In the genomic region with DNA sequence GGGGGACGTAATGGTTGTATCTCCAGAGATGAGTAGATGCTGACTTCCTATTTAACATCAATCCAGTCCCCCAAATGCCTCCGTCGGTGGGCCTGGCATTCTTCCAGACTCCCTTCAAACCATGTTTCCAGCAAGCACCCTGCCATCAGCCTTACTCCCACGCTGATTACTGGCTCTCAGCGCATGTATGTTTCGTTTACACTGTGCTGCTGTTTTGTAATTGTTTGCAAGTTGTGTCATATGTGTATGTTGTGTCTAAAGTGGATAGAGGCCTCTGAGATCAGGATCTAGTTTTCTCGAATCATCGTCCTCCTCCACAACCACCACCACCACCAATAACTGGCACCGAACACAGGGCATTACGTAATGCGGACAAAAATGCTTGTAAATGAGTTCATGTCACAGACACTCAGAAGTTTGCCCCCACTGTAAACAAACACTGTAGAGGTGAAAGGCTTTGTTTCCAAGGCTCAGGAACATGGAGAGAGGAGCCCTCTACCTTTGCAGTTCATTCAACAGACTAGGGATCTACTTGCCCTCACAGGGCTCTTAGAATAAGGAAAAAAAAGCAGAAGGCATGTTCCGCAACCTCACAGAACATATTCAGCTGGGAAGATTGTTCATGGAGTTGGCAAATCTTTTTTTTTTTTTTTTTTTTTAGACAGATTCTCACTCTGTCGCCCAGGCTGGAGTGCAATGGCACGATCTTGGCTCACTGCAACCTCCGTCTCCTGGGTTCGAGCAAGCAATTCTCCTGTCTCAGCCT, we compare ENCODE assay signal across 11 cellular contexts. TPM values are rescaled to one million over a fixed set of nuclear protein-coding genes. Genes with fewer than 3 reads are reported as not detected.
A peak's percentile ranks its signal among the peaks of the same experiment; 100 is the strongest.
DNase-seq lines count a peak whose midpoint lies in the region; ATAC-seq and TF ChIP-seq lines count a peak whose summit lies in the region.
"Had no signal": no experiment of that assay in that cellular context is flagged by ENCODE, and none has a peak within 500 bp of the region (broad histone marks: within the 10 kb centered on the region; RNA-seq: fewer than 3 reads in every experiment).

No MANE protein-coding gene starts in this region.

- intact Hi-C loops in stomach (cut with DNase I; ENCODE audit: low total_unique reads) = loop anchor here (5.0 kb wide), 1 partner anchor 67 kb away; no protein-coding TSS in a partner anchor

- peaks cover 18% of the 10 kb centered on the region for H3K27me3 Mint-ChIP-seq in activated naive CD4-positive, alpha-beta T cell treated with anti-CD3 and anti-CD28 coated beads, Interleukin-2, amount 10 ng/mL, durations not matched to agents 7 days and 5 days

- 56% methylated on average over 16 of the region's 16 CpGs for WGBS in lung, 2 donors
- 77 to 80% (median 78%) methylated on average over 16 of the region's 16 CpGs for WGBS in stomach, 5 donors

- no peak overlapping the region for H3K4me3 Mint-ChIP-seq in activated naive CD4-positive, alpha-beta T cell treated with anti-CD3 and anti-CD28 coated beads, Interleukin-2, amount 10 ng/mL, durations not matched to agents 7 days and 5 days
- H3K4me3 Mint-ChIP-seq: nephron progenitor cell had no signal

- no peaks in the 10 kb centered on the region for H3K27me3 ChIP-seq in lung (ENCODE audit: control insufficient read depth, insufficient read depth)
- H3K27me3 ChIP-seq in stomach = no peaks in the 10 kb centered on the region
- H3K27me3 ChIP-seq in HAP-1 (ENCODE audit: low read depth) = no peaks in the 10 kb centered on the region

- H3K4me1 ChIP-seq in lung (ENCODE audit: control insufficient read depth in 2 of 2, insufficient read depth in 2 of 2, low read length in 2 of 2) = peaks cover 0 to 9% of the 10 kb centered on the region in 2 donors
- H3K4me1 ChIP-seq in stomach = peaks cover 19 to 41% (median 33%) of the 10 kb centered on the region in 4 donors
- H3K4me1 ChIP-seq in HAP-1 = peaks cover 5% of the 10 kb centered on the region

- H3K9me3 ChIP-seq in lung (ENCODE audit: control insufficient read depth in 2 of 2, insufficient read depth in 1 of 2, low read length in 1 of 2) = no peaks in the 10 kb centered on the region
- no peaks in the 10 kb centered on the region for H3K9me3 ChIP-seq in stomach
- H3K9me3 ChIP-seq in HAP-1 = no peaks in the 10 kb centered on the region

- CTCF ChIA-PET in activated naive CD4-positive, alpha-beta T cell treated with anti-CD3 and anti-CD28 coated beads, Interleukin-2, amount 10 ng/mL, durations not matched to agents 7 days and 5 days (lab: Charles Lee) = interaction anchor here (0.6 kb wide), 1 partner anchor 11 kb away, joined by 4 read pairs; no protein-coding TSS in a partner anchor

- no peak overlapping the region for H3K27ac Mint-ChIP-seq in activated naive CD4-positive, alpha-beta T cell treated with anti-CD3 and anti-CD28 coated beads, Interleukin-2, amount 10 ng/mL, durations not matched to agents 7 days and 5 days

- H3K27ac ChIP-seq in lung (ENCODE audit: low read depth in 1 of 2, low read length in 1 of 2) = no peak overlapping the region
- peak overlapping the region in 1 of 5 donors; percentile 2 for H3K27ac ChIP-seq in stomach

- no peak for TF ChIP-seq CTCF in astrocyte of the cerebellum (IDR thresholded peaks at IDR 0.05; ENCODE audit: low read depth, low read length, missing control alignments)
- TF ChIP-seq CTCF in lung (IDR thresholded peaks at IDR 0.05; ENCODE audit: control extremely low read depth, extremely low read depth) = no peak
- no peak for TF ChIP-seq CTCF in stomach (IDR thresholded peaks at IDR 0.05)

- no peak for ATAC-seq in lung (ENCODE audit: insufficient read depth, low FRiP score)

- in situ Hi-C loops in KBM-7 (cut with MboI; ENCODE audit: low pct_unique_long_range_greater_than_20kb, low sequenced_read_pairs) (no loop called here), astrocyte of the cerebellum (cut with HindIII; ENCODE audit: low sequenced_read_pairs) (loop anchor here (5.0 kb wide), 1 partner anchor 62 kb away; no protein-coding TSS in a partner anchor), HAP-1 (cut with MboI; ENCODE audit: low sequenced_read_pairs) (no loop called here)

- H3K9me3 Mint-ChIP-seq in activated naive CD4-positive, alpha-beta T cell treated with anti-CD3 and anti-CD28 coated beads, Interleukin-2, amount 10 ng/mL, durations not matched to agents 7 days and 5 days = no peaks in the 10 kb centered on the region
- H3K9me3 Mint-ChIP-seq: nephron progenitor cell had no signal

- DNase-seq in AG08396 (ENCODE audit: low spot score) (peak; percentile 67), KBM-7 (peak; percentile 33), astrocyte of the cerebellum (ENCODE audit: low read depth) (peak; percentile 12), lung (ENCODE audit: low spot score) (peak; percentile 47), stomach (no peak), hepatic stellate cell (ENCODE audit: low spot score) (no peak), HAP-1 (ENCODE audit: low spot score in 2 of 2) (no peak)
- no peak for DNase-seq in activated naive CD4-positive, alpha-beta T cell treated with anti-CD3 and anti-CD28 coated beads, Interleukin-2, amount 10 ng/mL, durations not matched to agents 7 days and 5 days
- DNase-seq: amniotic stem cell, COR-L47, nephron progenitor cell had no signal

- peaks cover 23% of the 10 kb centered on the region for H3K4me1 Mint-ChIP-seq in activated naive CD4-positive, alpha-beta T cell treated with anti-CD3 and anti-CD28 coated beads, Interleukin-2, amount 10 ng/mL, durations not matched to agents 7 days and 5 days

- TF ChIP-seq EP300 in stomach (IDR thresholded peaks at IDR 0.05) = no peak

- H3K36me3 Mint-ChIP-seq in activated naive CD4-positive, alpha-beta T cell treated with anti-CD3 and anti-CD28 coated beads, Interleukin-2, amount 10 ng/mL, durations not matched to agents 7 days and 5 days = no peaks in the 10 kb centered on the region

- no peak overlapping the region for H3K4me3 ChIP-seq in astrocyte of the cerebellum (ENCODE audit: low read depth, low read length)
- no peak overlapping the region for H3K4me3 ChIP-seq in lung
- no peak overlapping the region for H3K4me3 ChIP-seq in stomach
- no peak overlapping the region for H3K4me3 ChIP-seq in HAP-1

- H3K36me3 ChIP-seq in lung (ENCODE audit: control insufficient read depth in 2 of 2, insufficient read depth in 2 of 2, low read length in 2 of 2) (no peaks in the 10 kb centered on the region), stomach (no peaks in the 10 kb centered on the region), HAP-1 (replicated peaks) (no peaks in the 10 kb centered on the region)

- no peak for TF ChIP-seq POLR2A in stomach (IDR thresholded peaks at IDR 0.05)

RNA-seq across cellular contexts. Expression of gene SEMA4B, which starts 46.1 kb away (rescaled TPM):
- 10 to 100 TPM; 59.1 to 87.5 TPM for total RNA-seq in lung
- 10 to 100 TPM; 24.0 to 80.4 TPM for polyA plus RNA-seq in lung
- total RNA-seq in stomach = 100 to 1,000 TPM in 1 of 5 donors, 10 to 100 TPM in 4; 37.9 to 199 (median 54.0) TPM
- polyA plus RNA-seq in stomach = 10 to 100 TPM; 11.3 to 81.4 (median 17.2) TPM

RNA-seq across cellular contexts. Expression of gene IDH2, which starts 52.8 kb away (rescaled TPM):
- total RNA-seq in lung (10 to 100 TPM; 70.8 to 85.8 TPM), stomach (100 to 1,000 TPM in 3 of 5 donors, 10 to 100 TPM in 2; 12.3 to 186 (median 125) TPM)
- polyA plus RNA-seq in lung (10 to 100 TPM; 52.0 to 73.8 TPM), stomach (100 to 1,000 TPM; 109 to 149 (median 109) TPM)

Comparison
In these comparisons a context has a peak if more than half of its experiments do, and no peak if none do; other contexts are left out.
1. DNase-seq: peak in AG08396 (single experiment), KBM-7 (single experiment), astrocyte of the cerebellum (single experiment) and lung (single experiment); none in activated naive CD4-positive, alpha-beta T cell treated with anti-CD3 and anti-CD28 coated beads, Interleukin-2, amount 10 ng/mL, durations not matched to agents 7 days and 5 days (single experiment), stomach (single experiment), hepatic stellate cell (single experiment) and HAP-1 (0 of 2).